Comparison of ENCODE assay signal across 16 cellular contexts in the genomic region with DNA sequence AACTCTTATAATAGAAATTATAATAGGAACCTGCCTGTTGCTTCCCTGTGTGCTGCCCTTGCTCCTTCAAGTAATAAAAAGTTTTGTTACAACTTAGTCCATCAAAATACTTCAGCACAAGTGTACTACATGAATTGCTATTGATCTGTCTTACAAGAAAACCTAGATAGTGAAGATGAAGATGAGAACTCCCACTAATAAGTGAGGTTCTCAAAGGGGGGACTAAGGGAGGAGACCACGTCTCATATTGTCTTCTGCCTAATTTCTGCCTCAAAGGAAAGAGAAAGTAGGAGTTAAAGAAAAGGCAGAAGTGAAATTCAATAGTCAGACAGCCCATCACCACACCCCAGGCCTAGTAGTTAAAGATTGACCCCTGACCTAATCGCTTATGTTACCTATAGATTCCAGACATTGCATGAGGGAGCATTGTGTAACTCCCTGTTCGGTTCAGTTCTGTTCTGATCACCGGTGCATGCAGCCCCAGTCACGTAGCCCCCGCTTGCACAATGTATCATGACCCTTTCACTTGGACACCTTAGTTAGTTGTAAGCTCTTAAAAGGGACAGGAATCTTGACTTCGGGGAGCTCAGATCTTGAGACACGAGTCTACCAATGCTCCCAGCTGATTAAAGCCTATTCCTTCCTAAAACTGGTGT. TPM values are rescaled to one million over a fixed set of nuclear protein-coding genes. Genes with fewer than 3 reads are reported as not detected.
"Had no signal": no experiment of that assay in that cellular context is flagged by ENCODE, and none has a peak within 500 bp of the region (broad histone marks: within the 10 kb centered on the region; RNA-seq: fewer than 3 reads in every experiment).

No MANE protein-coding gene starts in this region.

- H3K27ac Mint-ChIP-seq: activated CD8-positive, alpha-beta memory T cell treated with anti-CD3 and anti-CD28 coated beads, Interleukin-2, amount 10 ng/mL, durations not matched to agents 7 days and 5 days; activated naive CD8-positive, alpha-beta T cell; activated T-cell treated with anti-CD3 and anti-CD28 coated beads, Interleukin-2, amount 50 U/mL, for 24 hours; stimulated activated naive B cell treated with anti-CD40 and anti-IgM and Interleukin-4, amounts not matched to agents 10 μg/mL and 1 μg/mL and 100 μg/mL, for 72 hours; T-helper 2 cell treated with Interferon-gamma antibody and Interleukin-4, amounts not matched to agents 5 μg/mL and 100 μg/mL, for 36 hours had no signal

- H3K4me3 ChIP-seq: prostate gland, sigmoid colon, tibial nerve, vagina had no signal

- DNase-seq: activated CD4-positive, alpha-beta T cell treated with anti-CD3 and anti-CD28 coated beads for 1 hour; activated CD4-positive, alpha-beta T cell treated with anti-CD3 and anti-CD28 coated beads, Interleukin-2, amount 50 U/mL, for 48 hours; activated CD8-positive, alpha-beta memory T cell treated with anti-CD3 and anti-CD28 coated beads, Interleukin-2, amount 10 ng/mL, durations not matched to agents 7 days and 5 days; activated gamma-delta T cell; activated T-cell treated with anti-CD3 and anti-CD28 coated beads, Interleukin-2, amount 50 U/mL, for 24 hours; aorta; kidney glomerular epithelial cell; sigmoid colon; stimulated activated CD4-positive, alpha-beta T cell treated with anti-CD3 and anti-CD28 coated beads, Interleukin-2, amount 100 ng/mL, for 24 hours; stimulated activated naive B cell treated with anti-CD40 and anti-IgM and Interleukin-4, amounts not matched to agents 10 μg/mL and 1 μg/mL and 100 μg/mL, for 72 hours had no signal

- H3K36me3 ChIP-seq: prostate gland, sigmoid colon, tibial nerve, vagina had no signal

- H3K27me3 ChIP-seq: sigmoid colon, tibial nerve, vagina had no signal

- H3K4me1 Mint-ChIP-seq: activated CD8-positive, alpha-beta memory T cell treated with anti-CD3 and anti-CD28 coated beads, Interleukin-2, amount 10 ng/mL, durations not matched to agents 7 days and 5 days; stimulated activated naive B cell treated with anti-CD40 and anti-IgM and Interleukin-4, amounts not matched to agents 10 μg/mL and 1 μg/mL and 100 μg/mL, for 72 hours had no signal

- H3K27ac ChIP-seq: prostate gland, sigmoid colon, tibial nerve, vagina had no signal

- H3K4me3 Mint-ChIP-seq: activated CD8-positive, alpha-beta memory T cell treated with anti-CD3 and anti-CD28 coated beads, Interleukin-2, amount 10 ng/mL, durations not matched to agents 7 days and 5 days; activated naive CD8-positive, alpha-beta T cell; activated T-cell treated with anti-CD3 and anti-CD28 coated beads, Interleukin-2, amount 50 U/mL, for 24 hours; naive thymus-derived CD8-positive, alpha-beta T cell; stimulated activated naive B cell treated with anti-CD40 and anti-IgM and Interleukin-4, amounts not matched to agents 10 μg/mL and 1 μg/mL and 100 μg/mL, for 72 hours; T-helper 2 cell treated with Interferon-gamma antibody and Interleukin-4, amounts not matched to agents 5 μg/mL and 100 μg/mL, for 36 hours had no signal

- H3K27me3 Mint-ChIP-seq: activated naive CD8-positive, alpha-beta T cell; activated T-cell treated with anti-CD3 and anti-CD28 coated beads, Interleukin-2, amount 50 U/mL, for 24 hours; naive thymus-derived CD8-positive, alpha-beta T cell had no signal

- H3K9me3 ChIP-seq: prostate gland had no signal

- ATAC-seq: activated CD8-positive, alpha-beta memory T cell treated with anti-CD3 and anti-CD28 coated beads, Interleukin-2, amount 10 ng/mL, durations not matched to agents 7 days and 5 days; naive thymus-derived CD8-positive, alpha-beta T cell; stimulated activated naive B cell treated with anti-CD40 and anti-IgM and Interleukin-4, amounts not matched to agents 10 μg/mL and 1 μg/mL and 100 μg/mL, for 72 hours had no signal

- H3K4me1 ChIP-seq: prostate gland, sigmoid colon, tibial nerve, vagina had no signal

RNA-seq across cellular contexts. Expression of gene CHST3, which starts 18.2 kb away (rescaled TPM):
- total RNA-seq: naive thymus-derived CD8-positive, alpha-beta T cell had no signal
- polyA plus RNA-seq: naive thymus-derived CD8-positive, alpha-beta T cell had no signal
